In genomic region chr18:69081846-69082245, GRCh38 we compare ENCODE assay signal across 3 cellular contexts.
TF ChIP-seq lines count a peak whose summit lies in the region.

No MANE protein-coding gene starts in this region.

TF ChIP-seq in A549, 52 proteins besides CTCF, POLR2A, EP300 and RAD21 (continued from another document):
- TF ChIP-seq CBX8 (IDR thresholded peaks at IDR 0.05) (no peak), ZFP36 (IDR thresholded peaks at IDR 0.05; ENCODE audit: borderline replicate concordance, partially characterized antibody) (no peak), HES2 (IDR thresholded peaks at IDR 0.05) (no peak)

TF ChIP-seq in IMR-90, 13 proteins besides CTCF, POLR2A, EP300 and RAD21 (continued from another document):
- TF ChIP-seq SMC3 (IDR thresholded peaks at IDR 0.05; ENCODE audit: low read depth, low read length): no peak

TF ChIP-seq in K562, 482 proteins besides CTCF, POLR2A, EP300 and RAD21 (continued from another document):
- no peak for TF ChIP-seq DIDO1 (tag; IDR thresholded peaks at IDR 0.05; ENCODE audit: low read depth)
- no peak for TF ChIP-seq ZNF232 (CRISPR knock-in tag; IDR thresholded peaks at IDR 0.05)
- 0 out of 2 replicates have a peak, but pooled peaks have one; percentile 13 for TF ChIP-seq MAFK (IDR thresholded peaks at IDR 0.05; ENCODE audit: low read length)
- peak; percentile 50; the same call in 1 of the 2 replicates for TF ChIP-seq ZNF316 (IDR thresholded peaks at IDR 0.05)
- no peak for TF ChIP-seq AFF4 (CRISPR knock-in tag; IDR thresholded peaks at IDR 0.05)
